ENCODE assay signal across 14 cellular contexts in the genomic region with DNA sequence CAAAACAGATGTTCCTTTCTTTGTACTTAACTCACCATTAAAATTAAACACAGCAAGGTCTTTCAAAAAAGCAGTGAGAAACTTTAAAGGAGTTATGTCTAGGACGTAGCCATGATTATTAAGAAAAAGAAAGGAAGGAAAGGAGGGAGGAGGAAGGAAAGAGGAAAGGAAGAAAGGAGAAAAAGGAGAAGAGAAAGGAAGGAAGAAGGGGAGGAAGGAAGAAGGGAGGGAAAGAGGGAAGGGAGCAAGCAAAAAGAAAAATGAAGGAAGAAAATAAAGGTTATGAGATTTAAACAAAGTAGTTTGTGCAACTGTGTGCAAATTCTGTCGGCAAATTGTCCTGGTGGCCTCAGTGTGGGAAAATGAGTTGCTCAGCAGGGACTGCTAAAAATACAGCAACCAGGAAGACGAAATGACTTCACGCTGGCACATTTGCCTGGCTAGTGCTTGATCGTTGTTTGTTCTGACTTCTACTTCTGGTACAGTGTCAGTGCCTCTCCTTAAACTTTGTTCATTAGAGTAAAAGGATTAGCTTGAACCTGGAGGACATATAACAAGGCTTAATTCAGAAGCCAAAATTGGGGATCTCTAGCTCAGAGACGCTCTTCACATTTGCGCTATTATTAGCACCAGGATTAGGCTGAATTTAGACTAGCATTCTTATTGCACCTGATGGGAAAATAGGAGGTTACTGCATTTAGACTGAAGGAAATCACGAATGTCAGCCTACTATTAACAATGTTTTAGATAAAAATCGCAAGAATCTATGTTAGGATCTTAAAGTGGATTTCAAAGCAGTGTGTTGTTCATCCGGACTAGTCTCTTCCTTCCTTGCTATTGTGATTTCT.
DNase-seq lines count a peak whose midpoint lies in the region; ATAC-seq, FAIRE-seq and TF ChIP-seq lines count a peak whose summit lies in the region.
"Had no signal": no experiment of that assay in that cellular context is flagged by ENCODE, and none has a peak within 500 bp of the region (broad histone marks: within the 10 kb centered on the region; RNA-seq: fewer than 3 reads in every experiment).

No MANE protein-coding gene starts in this region.

- peaks cover 17% of the 10 kb centered on the region for H3K4me1 Mint-ChIP-seq in HFFc6 (ENCODE audit: low read depth)
- no peaks in the 10 kb centered on the region for H3K4me1 Mint-ChIP-seq in activated naive CD8-positive, alpha-beta T cell treated with anti-CD3 and anti-CD28 coated beads, Interleukin-2, amount 50 U/mL, for 24 hours
- H3K4me1 Mint-ChIP-seq in activated T-helper 17 cell treated with anti-CD3 and anti-CD28 coated beads, Interleukin-2, amount 50 U/mL, for 72 hours = no peaks in the 10 kb centered on the region
- H3K4me1 Mint-ChIP-seq: activated B cell treated with CpG ODN at 0.5 μM for 24 hours, memory B cell had no signal

- TF ChIP-seq CTCF in HFFc6 (IDR thresholded peaks at IDR 0.05) = no peak

- H3K4me3 Mint-ChIP-seq in HFFc6 = peak overlapping the region; percentile 65
- H3K4me3 Mint-ChIP-seq in activated naive CD8-positive, alpha-beta T cell treated with anti-CD3 and anti-CD28 coated beads, Interleukin-2, amount 50 U/mL, for 24 hours = no peak overlapping the region
- H3K4me3 Mint-ChIP-seq in activated T-helper 17 cell treated with anti-CD3 and anti-CD28 coated beads, Interleukin-2, amount 50 U/mL, for 72 hours = no peak overlapping the region
- H3K4me3 Mint-ChIP-seq: activated B cell treated with CpG ODN at 0.5 μM for 24 hours, memory B cell had no signal

- no peak for ATAC-seq in activated naive CD8-positive, alpha-beta T cell treated with anti-CD3 and anti-CD28 coated beads, Interleukin-2, amount 50 U/mL, for 24 hours
- ATAC-seq in activated T-helper 17 cell treated with anti-CD3 and anti-CD28 coated beads, Interleukin-2, amount 50 U/mL, for 72 hours (replicated peaks) = no peak

- no peaks in the 10 kb centered on the region; the same call in 1 of the 2 replicates for H3K27me3 Mint-ChIP-seq in HFFc6 (ENCODE audit: insufficient read depth)
- peaks cover 6% of the 10 kb centered on the region for H3K27me3 Mint-ChIP-seq in activated naive CD8-positive, alpha-beta T cell treated with anti-CD3 and anti-CD28 coated beads, Interleukin-2, amount 50 U/mL, for 24 hours
- peaks cover 3% of the 10 kb centered on the region for H3K27me3 Mint-ChIP-seq in activated T-helper 17 cell treated with anti-CD3 and anti-CD28 coated beads, Interleukin-2, amount 50 U/mL, for 72 hours

- no peaks in the 10 kb centered on the region for H3K9me3 Mint-ChIP-seq in HFFc6
- no peaks in the 10 kb centered on the region for H3K9me3 Mint-ChIP-seq in activated naive CD8-positive, alpha-beta T cell treated with anti-CD3 and anti-CD28 coated beads, Interleukin-2, amount 50 U/mL, for 24 hours
- no peaks in the 10 kb centered on the region for H3K9me3 Mint-ChIP-seq in activated T-helper 17 cell treated with anti-CD3 and anti-CD28 coated beads, Interleukin-2, amount 50 U/mL, for 72 hours
- H3K9me3 Mint-ChIP-seq: activated B cell treated with CpG ODN at 0.5 μM for 24 hours; activated T-helper 2 cell treated with anti-CD3 and anti-CD28 coated beads, Interferon-gamma antibody, Interleukin-2, Interleukin-4, amounts not matched to agents 10 μg/mL and 5 μg/mL and 100 μg/mL, durations not matched to agents 14 hours and 24 hours and 36 hours; memory B cell had no signal

- DNase-seq in HFFc6 (no peak), cerebellum (ENCODE audit: low spot score) (peak; percentile 73), stromal cell of bone marrow (ENCODE audit: low read depth) (peak; percentile 13), NCI-H345 (lab: John Stamatoyannopoulos, UW) (no peak)
- DNase-seq in activated naive CD8-positive, alpha-beta T cell treated with anti-CD3 and anti-CD28 coated beads, Interleukin-2, amount 50 U/mL, for 24 hours = no peak
- DNase-seq: activated B cell treated with CpG ODN at 0.5 μM for 24 hours, DND-41, glutamatergic neuron had no signal

- H3K36me3 Mint-ChIP-seq in HFFc6 (ENCODE audit: low read depth) = no peaks in the 10 kb centered on the region
- H3K36me3 Mint-ChIP-seq in activated naive CD8-positive, alpha-beta T cell treated with anti-CD3 and anti-CD28 coated beads, Interleukin-2, amount 50 U/mL, for 24 hours (ENCODE audit: low read depth) = no peaks in the 10 kb centered on the region
- no peaks in the 10 kb centered on the region for H3K36me3 Mint-ChIP-seq in activated T-helper 17 cell treated with anti-CD3 and anti-CD28 coated beads, Interleukin-2, amount 50 U/mL, for 72 hours (ENCODE audit: low read depth)
- H3K36me3 Mint-ChIP-seq: memory B cell had no signal

- H3K27ac Mint-ChIP-seq in HFFc6 = peak overlapping the region; percentile 49; the same call in 1 of the 2 replicates
- no peak overlapping the region for H3K27ac Mint-ChIP-seq in activated naive CD8-positive, alpha-beta T cell treated with anti-CD3 and anti-CD28 coated beads, Interleukin-2, amount 50 U/mL, for 24 hours
- no peak overlapping the region for H3K27ac Mint-ChIP-seq in activated T-helper 17 cell treated with anti-CD3 and anti-CD28 coated beads, Interleukin-2, amount 50 U/mL, for 72 hours
- H3K27ac Mint-ChIP-seq: activated B cell treated with CpG ODN at 0.5 μM for 24 hours; activated T-helper 2 cell treated with anti-CD3 and anti-CD28 coated beads, Interferon-gamma antibody, Interleukin-2, Interleukin-4, amounts not matched to agents 10 μg/mL and 5 μg/mL and 100 μg/mL, durations not matched to agents 14 hours and 24 hours and 36 hours; memory B cell had no signal

- FAIRE-seq in islet of Langerhans (lab: Jason Lieb, UNC) = peak; percentile 80
- FAIRE-seq: colon, GM18507 had no signal

Comparison
In these comparisons a context has a peak if more than half of its experiments do, and no peak if none do; other contexts are left out.
1. DNase-seq: peak in cerebellum (single experiment) and stromal cell of bone marrow (single experiment); none in HFFc6 (single experiment), activated naive CD8-positive, alpha-beta T cell treated with anti-CD3 and anti-CD28 coated beads, Interleukin-2, amount 50 U/mL, for 24 hours (single experiment) and NCI-H345 (single experiment).